26 cellular contexts compared by ENCODE assay signal in the genomic region with DNA sequence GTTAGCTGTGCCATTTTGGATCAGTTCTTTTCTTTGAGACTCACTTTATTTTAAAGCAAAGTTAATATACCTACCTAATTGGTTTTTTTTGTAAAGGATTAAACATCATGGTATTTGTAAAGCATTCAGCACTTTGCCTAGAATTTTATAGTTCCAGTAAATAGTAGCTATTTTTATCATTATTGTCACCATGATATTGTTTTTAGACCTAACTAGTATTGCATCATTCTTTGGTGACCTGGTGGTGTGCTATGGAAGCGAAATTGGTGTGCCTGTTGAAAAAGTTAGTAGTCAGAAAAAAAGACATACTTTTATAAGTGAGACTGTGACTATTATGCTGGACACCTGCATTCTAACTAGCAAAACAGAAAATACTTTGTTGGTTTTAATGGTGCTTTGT.
"Had no signal": no experiment of that assay in that cellular context is flagged by ENCODE, and none has a peak within 500 bp of the region (broad histone marks: within the 10 kb centered on the region; RNA-seq: fewer than 3 reads in every experiment).

No MANE protein-coding gene starts in this region.

- FAIRE-seq: kidney had no signal

- H3K27me3 Mint-ChIP-seq: activated T-helper 17 cell treated with anti-CD3 and anti-CD28 coated beads, Interleukin-2, amount 50 U/mL, for 72 hours; central memory CD8-positive, alpha-beta T cell had no signal

- ATAC-seq: activated naive CD4-positive, alpha-beta T cell treated with anti-CD3 and anti-CD28 coated beads, Interleukin-2, amount 50 U/mL, for 72 hours; activated T-helper 17 cell treated with anti-CD3 and anti-CD28 coated beads, Interleukin-2, amount 50 U/mL, for 72 hours; left lobe of liver; naive thymus-derived CD8-positive, alpha-beta T cell; stimulated activated naive CD8-positive, alpha-beta T cell treated with anti-CD3 and anti-CD28 coated beads, Interleukin-15, Interleukin-2, amounts not matched to agents 100 U/mL and 50 U/mL, for 24 hours; WTC11 had no signal

- DNase-seq: activated CD4-positive, alpha-beta T cell treated with anti-CD3 and anti-CD28 coated beads, Interleukin-2, amount 50 U/mL, for 4 hours; activated CD8-positive, alpha-beta memory T cell treated with anti-CD3 and anti-CD28 coated beads for 24 hours; activated CD8-positive, alpha-beta memory T cell treated with anti-CD3 and anti-CD28 coated beads, Interleukin-2, amount 50 U/mL, for 4 hours; activated T-cell treated with anti-CD3 and anti-CD28 coated beads, Interleukin-2, amount 50 U/mL, for 24 hours; aorta; colonic mucosa; endodermal cell; kidney; naive thymus-derived CD8-positive, alpha-beta T cell; ovary; stimulated activated CD4-positive, alpha-beta T cell treated with anti-CD3 and anti-CD28 coated beads, Interleukin-12 subunit alpha, Interleukin-12 subunit beta, amount 100 ng/mL, for 4 hours; stimulated activated CD4-positive, alpha-beta T cell treated with anti-CD3 and anti-CD28 coated beads, Interleukin-4, amount 100 ng/mL, for 4 hours; stimulated activated naive CD8-positive, alpha-beta T cell treated with anti-CD3 and anti-CD28 coated beads, Interleukin-15, Interleukin-2, amounts not matched to agents 100 U/mL and 50 U/mL, for 24 hours; substantia nigra; T1000; tibial artery had no signal

- H3K36me3 Mint-ChIP-seq: activated naive CD4-positive, alpha-beta T cell treated with anti-CD3 and anti-CD28 coated beads, Interleukin-2, amount 50 U/mL, for 72 hours; WTC11 had no signal

- H3K4me1 ChIP-seq: breast epithelium, colonic mucosa, prostate gland had no signal

- H3K9me3 ChIP-seq: breast epithelium, colonic mucosa, ovary, prostate gland, right atrium auricular region, tibial artery had no signal

- H3K9me3 Mint-ChIP-seq: activated naive CD4-positive, alpha-beta T cell treated with anti-CD3 and anti-CD28 coated beads, Interleukin-2, amount 50 U/mL, for 72 hours; activated T-cell treated with anti-CD3 and anti-CD28 coated beads, Interleukin-2, amount 50 U/mL, for 24 hours; activated T-helper 17 cell treated with anti-CD3 and anti-CD28 coated beads, Interleukin-2, amount 50 U/mL, for 72 hours; central memory CD8-positive, alpha-beta T cell; endodermal cell; naive thymus-derived CD8-positive, alpha-beta T cell; T-helper 1 cell treated with Interleukin-12 subunit alpha and Interleukin-12 subunit beta and Interleukin-4 antibody, amounts not matched to agents 30 μg/mL and 1 μg/mL, for 36 hours; WTC11 had no signal

- H3K27ac ChIP-seq: breast epithelium, colonic mucosa, ovary, prostate gland had no signal

- H3K4me3 ChIP-seq: breast epithelium, colonic mucosa, lung, ovary, prostate gland, right atrium auricular region, tibial artery had no signal

- H3K36me3 ChIP-seq: breast epithelium, colonic mucosa, ovary, prostate gland, right atrium auricular region, tibial artery had no signal

- H3K27me3 ChIP-seq: breast epithelium, colonic mucosa, ovary, right atrium auricular region, tibial artery had no signal

- H3K4me3 Mint-ChIP-seq: activated T-cell treated with anti-CD3 and anti-CD28 coated beads, Interleukin-2, amount 50 U/mL, for 24 hours; activated T-helper 17 cell treated with anti-CD3 and anti-CD28 coated beads, Interleukin-2, amount 50 U/mL, for 72 hours; central memory CD8-positive, alpha-beta T cell; endodermal cell; naive thymus-derived CD8-positive, alpha-beta T cell; T-helper 1 cell treated with Interleukin-12 subunit alpha and Interleukin-12 subunit beta and Interleukin-4 antibody, amounts not matched to agents 30 μg/mL and 1 μg/mL, for 36 hours; WTC11 had no signal

- H3K27ac Mint-ChIP-seq: activated naive CD4-positive, alpha-beta T cell treated with anti-CD3 and anti-CD28 coated beads, Interleukin-2, amount 50 U/mL, for 72 hours; activated T-cell treated with anti-CD3 and anti-CD28 coated beads, Interleukin-2, amount 50 U/mL, for 24 hours; activated T-helper 17 cell treated with anti-CD3 and anti-CD28 coated beads, Interleukin-2, amount 50 U/mL, for 72 hours; endodermal cell; naive thymus-derived CD8-positive, alpha-beta T cell; T-helper 1 cell treated with Interleukin-12 subunit alpha and Interleukin-12 subunit beta and Interleukin-4 antibody, amounts not matched to agents 30 μg/mL and 1 μg/mL, for 36 hours; WTC11 had no signal
